In genomic region chr15:40367038-40367672, GRCh38 we compare ENCODE assay signal across 9 cellular contexts. TPM values are rescaled to one million over a fixed set of nuclear protein-coding genes. Genes with fewer than 3 reads are reported as not detected.
DNase-seq lines count a peak whose midpoint lies in the region; ATAC-seq and TF ChIP-seq lines count a peak whose summit lies in the region.
"Had no signal": no experiment of that assay in that cellular context is flagged by ENCODE, and none has a peak within 500 bp of the region (broad histone marks: within the 10 kb centered on the region; RNA-seq: fewer than 3 reads in every experiment).

No MANE protein-coding gene starts in this region.

- CTCF ChIA-PET in RWPE1 (lab: Yijun Ruan, JAX) = interaction anchor here (0.6 to 5.9 kb wide), 26 partner anchors 10 to 156 kb away, joined by 3 to 112 read pairs (median 4); partner anchors contain the start of genes CCDC9B, DISP2 and KNSTRN

- H3K4me2 ChIP-seq in DND-41 (ENCODE audit: insufficient read depth, low read length) = peak overlapping the region; percentile 100

- H4K20me1 ChIP-seq in DND-41 (ENCODE audit: insufficient read depth, low read length) = no peaks in the 10 kb centered on the region

- H3K27me3 ChIP-seq in DND-41 (ENCODE audit: insufficient read depth, low read length, poor library complexity) = no peaks in the 10 kb centered on the region
- H3K27me3 ChIP-seq: SJSA1 had no signal

- ATAC-seq in DND-41 (ENCODE audit: insufficient read depth, low read depth) (no peak), Right ventricle myocardium inferior (peak; percentile 86), HG03175 (IDR thresholded peaks at IDR 0.05; ENCODE audit: unreplicated experiment) (no peak)

- intact Hi-C loops in Right ventricle myocardium inferior (cut with DNase I) = loop anchor here (1.0 to 5.0 kb wide), 4 partner anchors 28 to 54 kb away; partner anchors contain the start of genes INAFM2 and IVD
- intact Hi-C loops in posterior cingulate gyrus (cut with DNase I) = loop anchor here (5.0 kb wide), 2 partner anchors 45 to 55 kb away; partner anchors contain the start of gene INAFM2

- POLR2A ChIA-PET in RWPE1 (lab: Yijun Ruan, JAX; ENCODE audit: low non-redundant PET) = no interaction called here

- no peaks in the 10 kb centered on the region for H3K36me3 ChIP-seq in DND-41 (ENCODE audit: insufficient read depth, low read length)
- H3K36me3 ChIP-seq: SJSA1 had no signal

- peak overlapping the region; percentile 67 for H3K9ac ChIP-seq in DND-41 (ENCODE audit: low read depth, low read length)

- in situ Hi-C loops in ACHN (cut with HindIII; ENCODE audit: low pct_ligation_motif_present, low pct_unique_long_range_greater_than_20kb, low sequenced_read_pairs) = no loop called here

- peak overlapping the region; percentile 97 for H2AFZ ChIP-seq in DND-41 (ENCODE audit: low read depth, low read length)

- H3K4me3 ChIP-seq in DND-41 (ENCODE audit: low read depth in 1 of 2, low read length in 2 of 2) = peak overlapping the region in 1 of 2 experiments; percentile 74; a peak in 2 of 4 replicates

- TF ChIP-seq CTCF in DND-41 (IDR thresholded peaks at IDR 0.05; ENCODE audit: borderline replicate concordance, extremely low read depth, low read length, poor library complexity, severe bottlenecking) (no peak), RWPE1 (conservative IDR thresholded peaks at IDR 0.05; ENCODE audit: low read depth) (no peak)

- DNase-seq in DND-41 = no peak
- DNase-seq in RWPE1 (ENCODE audit: low spot score) = no peak
- peak; percentile 91 for DNase-seq in Right ventricle myocardium inferior (ENCODE audit: missing footprints)
- DNase-seq in posterior cingulate gyrus = peak; percentile 61 to 97 (median 77)
- no peak for DNase-seq in stimulated activated CD4-positive, alpha-beta T cell treated with anti-CD3 and anti-CD28 coated beads, Interleukin-12 subunit alpha, Interleukin-12 subunit beta, amount 100 ng/mL, for 4 hours
- no peak for DNase-seq in COR-L47 (lab: John Stamatoyannopoulos, UW)
- no peak for DNase-seq in ACHN

- no peaks in the 10 kb centered on the region for H3K9me3 ChIP-seq in DND-41 (ENCODE audit: insufficient read depth, low read length, severe bottlenecking)
- H3K9me3 ChIP-seq: SJSA1 had no signal

- H3K79me2 ChIP-seq in DND-41 (ENCODE audit: insufficient read depth, low read length) = no peaks in the 10 kb centered on the region

- peaks cover 18% of the 10 kb centered on the region for H3K4me1 ChIP-seq in DND-41 (ENCODE audit: insufficient read depth, low read length)

- H3K27ac ChIP-seq in DND-41 (ENCODE audit: low read length) (no peak overlapping the region), RWPE1 (peak overlapping the region; percentile 40)
- H3K27ac ChIP-seq: SJSA1 had no signal

RNA-seq across cellular contexts. Expression of gene DISP2, which starts 9.1 kb away (rescaled TPM):
- 3.9 TPM for total RNA-seq in Right ventricle myocardium inferior

RNA-seq across cellular contexts. Expression of gene KNSTRN, which starts 15.4 kb away (rescaled TPM):
- total RNA-seq in Right ventricle myocardium inferior = 8.5 TPM

RNA-seq across cellular contexts. Expression of gene PHGR1, which starts 16.3 kb away (rescaled TPM):
- not detected for total RNA-seq in Right ventricle myocardium inferior
- total RNA-seq: SJSA1 had no signal

RNA-seq across cellular contexts. Expression of gene CCDC9B, which starts 26.4 kb away (rescaled TPM):
- 162 TPM for total RNA-seq in Right ventricle myocardium inferior

RNA-seq across cellular contexts. Expression of gene IVD, which starts 38.4 kb away (rescaled TPM):
- total RNA-seq in Right ventricle myocardium inferior = 88.6 TPM

Comparison
In these comparisons a context has a peak if more than half of its experiments do, and no peak if none do; other contexts are left out.
1. DNase-seq: peak in Right ventricle myocardium inferior (single experiment) and posterior cingulate gyrus (10 of 10); none in DND-41 (single experiment), RWPE1 (single experiment), stimulated activated CD4-positive, alpha-beta T cell treated with anti-CD3 and anti-CD28 coated beads, Interleukin-12 subunit alpha, Interleukin-12 subunit beta, amount 100 ng/mL, for 4 hours (single experiment), COR-L47 (single experiment) and ACHN (single experiment).